ENCODE assay signal across 14 cellular contexts in the genomic region with DNA sequence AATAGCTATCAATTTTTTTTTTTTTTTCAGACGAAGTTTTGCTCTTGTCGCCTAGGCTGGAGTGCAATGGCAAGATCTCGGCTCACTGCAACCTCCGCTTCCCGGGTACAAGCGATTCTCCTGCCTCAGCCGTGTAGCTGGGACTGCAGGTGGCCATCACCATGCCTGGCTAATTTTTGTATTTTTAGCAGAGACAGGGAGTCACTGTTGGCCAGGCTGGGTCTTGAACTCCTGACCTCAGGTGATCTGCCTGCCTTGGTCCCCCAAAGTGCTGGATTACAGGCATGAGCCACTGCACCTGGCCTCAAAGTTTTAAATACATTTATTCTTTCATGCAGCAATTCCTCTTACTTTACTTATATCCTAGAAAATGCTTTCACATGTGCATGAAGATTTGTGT. TPM values are rescaled to one million over a fixed set of nuclear protein-coding genes. Genes with fewer than 3 reads are reported as not detected.
DNase-seq lines count a peak whose midpoint lies in the region; ATAC-seq, FAIRE-seq and TF ChIP-seq lines count a peak whose summit lies in the region.
"Had no signal": no experiment of that assay in that cellular context is flagged by ENCODE, and none has a peak within 500 bp of the region (broad histone marks: within the 10 kb centered on the region; RNA-seq: fewer than 3 reads in every experiment).

No MANE protein-coding gene starts in this region.

- H3K79me2 ChIP-seq in OCI-LY3 (ENCODE audit: low read length): no peaks in the 10 kb centered on the region
- no peaks in the 10 kb centered on the region for H3K79me2 ChIP-seq in endothelial cell of umbilical vein (ENCODE audit: control insufficient read depth, insufficient read depth, low read length)

- no peak for TF ChIP-seq CTCF in OCI-LY3 (IDR thresholded peaks at IDR 0.05; ENCODE audit: low read depth, low read length)
- no peak for TF ChIP-seq CTCF in endothelial cell of umbilical vein (IDR thresholded peaks at IDR 0.05; ENCODE audit: extremely low read depth in 1 of 2, insufficient read depth in 1 of 2, low read depth in 1 of 2, low read length in 2 of 2)

- H2AFZ ChIP-seq in OCI-LY3 (ENCODE audit: low read depth, low read length) (no peak overlapping the region), endothelial cell of umbilical vein (ENCODE audit: low read depth, low read length) (no peak overlapping the region)

- peak; percentile 37 for FAIRE-seq in endothelial cell of umbilical vein (lab: Jason Lieb, UNC)
- FAIRE-seq: endometrium had no signal

- intact Hi-C loops in endothelial cell of umbilical vein (cut with micrococcal nuclease): no loop called here

- no peaks in the 10 kb centered on the region for H3K27me3 ChIP-seq in OCI-LY3 (ENCODE audit: low read depth, low read length)
- no peaks in the 10 kb centered on the region for H3K27me3 ChIP-seq in endothelial cell of umbilical vein (ENCODE audit: control insufficient read depth in 2 of 2, insufficient read depth in 2 of 2, low read length in 2 of 2)
- H3K27me3 ChIP-seq: vagina had no signal

- H3K36me3 ChIP-seq in OCI-LY3 (replicated peaks; ENCODE audit: low read depth, low read length) (no peaks in the 10 kb centered on the region), endothelial cell of umbilical vein (ENCODE audit: control insufficient read depth in 2 of 2, extremely low read depth in 1 of 2, insufficient read depth in 2 of 2, low read length in 2 of 2) (no peaks in the 10 kb centered on the region)
- H3K36me3 ChIP-seq: vagina had no signal

- no peaks in the 10 kb centered on the region for H3K27me3 Mint-ChIP-seq in activated naive CD4-positive, alpha-beta T cell treated with anti-CD3 and anti-CD28 coated beads, Interleukin-2, amount 10 ng/mL, durations not matched to agents 7 days and 5 days
- H3K27me3 Mint-ChIP-seq: brain had no signal

- H3K4me2 ChIP-seq in OCI-LY3 (ENCODE audit: low read length) (peak overlapping the region; percentile 27; the same call in 1 of the 2 replicates), endothelial cell of umbilical vein (ENCODE audit: insufficient read depth, low read length) (no peak overlapping the region)

- H3K9ac ChIP-seq in OCI-LY3 (ENCODE audit: low read length): no peak overlapping the region
- no peak overlapping the region for H3K9ac ChIP-seq in endothelial cell of umbilical vein (replicated peaks; ENCODE audit: extremely low read depth, insufficient read depth, low read length)

- H3K4me3 ChIP-seq in OCI-LY3 (ENCODE audit: low read length) (no peak overlapping the region), endothelial cell of umbilical vein (replicated peaks in 1 of 3; ENCODE audit: insufficient read depth in 1 of 3, low read depth in 1 of 3, low read length in 3 of 3) (no peak overlapping the region)
- H3K4me3 ChIP-seq: skin epidermis, vagina had no signal

- no peak for DNase-seq in activated naive CD4-positive, alpha-beta T cell treated with anti-CD3 and anti-CD28 coated beads, Interleukin-2, amount 10 ng/mL, durations not matched to agents 7 days and 5 days
- DNase-seq in activated naive CD4-positive, alpha-beta T cell (lab: John Stamatoyannopoulos, UW): no peak
- DNase-seq in endothelial cell of umbilical vein (ENCODE audit: low read depth, low spot score) (no peak), DMS53 treated with DMSO at 0.1 percent for 48 hours (lab: John Stamatoyannopoulos, UW; ENCODE audit: unreplicated experiment) (no peak), activated T-cell treated with anti-CD3 and anti-CD28 coated beads for 4 hours (no peak)
- DNase-seq: nucleus accumbens, SW 1271 had no signal

- dilution Hi-C loops in endothelial cell of umbilical vein (cut with MboI; ENCODE audit: extremely low pct_ligation_motif_present, low sequenced_read_pairs): no loop called here

- H3K9me3 ChIP-seq in OCI-LY3 (ENCODE audit: insufficient read depth, low read length) (no peaks in the 10 kb centered on the region), endothelial cell of umbilical vein (replicated peaks; ENCODE audit: control insufficient read depth, insufficient read depth, low read length) (no peaks in the 10 kb centered on the region)
- H3K9me3 ChIP-seq: vagina had no signal

- POLR2A ChIA-PET in endothelial cell of umbilical vein (lab: Charles Lee): no interaction called here

- peaks cover 94% of the 10 kb centered on the region for H3K4me1 Mint-ChIP-seq in activated naive CD4-positive, alpha-beta T cell treated with anti-CD3 and anti-CD28 coated beads, Interleukin-2, amount 10 ng/mL, durations not matched to agents 7 days and 5 days

- H4K20me1 ChIP-seq in OCI-LY3 (ENCODE audit: insufficient read depth, low read length): no peaks in the 10 kb centered on the region
- no peaks in the 10 kb centered on the region for H4K20me1 ChIP-seq in endothelial cell of umbilical vein (replicated peaks; ENCODE audit: control insufficient read depth, extremely low read depth, insufficient read depth, low read length)

- H3K9me1 ChIP-seq in endothelial cell of umbilical vein (replicated peaks; ENCODE audit: control insufficient read depth, extremely low read depth, insufficient read depth, low read length): no peaks in the 10 kb centered on the region

- peaks cover 61% of the 10 kb centered on the region for H3K36me3 Mint-ChIP-seq in activated naive CD4-positive, alpha-beta T cell treated with anti-CD3 and anti-CD28 coated beads, Interleukin-2, amount 10 ng/mL, durations not matched to agents 7 days and 5 days
- H3K36me3 Mint-ChIP-seq: brain had no signal

- H3K4me3 Mint-ChIP-seq in activated naive CD4-positive, alpha-beta T cell treated with anti-CD3 and anti-CD28 coated beads, Interleukin-2, amount 10 ng/mL, durations not matched to agents 7 days and 5 days: peak overlapping the region; percentile 61
- H3K4me3 Mint-ChIP-seq: brain had no signal

- no peaks in the 10 kb centered on the region for H3K9me3 Mint-ChIP-seq in activated naive CD4-positive, alpha-beta T cell treated with anti-CD3 and anti-CD28 coated beads, Interleukin-2, amount 10 ng/mL, durations not matched to agents 7 days and 5 days

- peaks cover 28% of the 10 kb centered on the region for H3K4me1 ChIP-seq in OCI-LY3 (ENCODE audit: low read length)
- H3K4me1 ChIP-seq in endothelial cell of umbilical vein (ENCODE audit: control insufficient read depth, extremely low read depth, insufficient read depth, low read length): no peaks in the 10 kb centered on the region
- H3K4me1 ChIP-seq: vagina had no signal

- CTCF ChIA-PET in activated naive CD4-positive, alpha-beta T cell treated with anti-CD3 and anti-CD28 coated beads, Interleukin-2, amount 10 ng/mL, durations not matched to agents 7 days and 5 days (lab: Charles Lee): interaction anchor here (0.6 to 1.4 kb wide), 4 partner anchors 18 to 179 kb away, joined by 3 to 24 read pairs (median 4); a partner anchor contains a TSS
- CTCF ChIA-PET in endothelial cell of umbilical vein (lab: Charles Lee): interaction anchor here (0.6 to 1.5 kb wide), 3 partner anchors 17 to 79 kb away, joined by 3 to 4 read pairs (median 3); a partner anchor contains a TSS

- H3K27ac Mint-ChIP-seq in activated naive CD4-positive, alpha-beta T cell treated with anti-CD3 and anti-CD28 coated beads, Interleukin-2, amount 10 ng/mL, durations not matched to agents 7 days and 5 days: peak overlapping the region; percentile 98

- H3K27ac ChIP-seq in OCI-LY3 (ENCODE audit: low read length): no peak overlapping the region
- H3K27ac ChIP-seq in endothelial cell of umbilical vein (ENCODE audit: insufficient read depth, low read depth, low read length): no peak overlapping the region
- H3K27ac ChIP-seq: vagina had no signal

- BruUV-seq in endothelial cell of umbilical vein (replicated peaks; lab: Mats Ljungman, UMichigan): no TSS peak

- ATAC-seq in GM19035 (IDR thresholded peaks at IDR 0.05; ENCODE audit: unreplicated experiment): no peak
- no peak for ATAC-seq in GM18502 (IDR thresholded peaks at IDR 0.05; ENCODE audit: poor library complexity, unreplicated experiment)

- TF ChIP-seq POLR2A in endothelial cell of umbilical vein (IDR thresholded peaks at IDR 0.05; ENCODE audit: low read depth, low read length): no peak

TF ChIP-seq in endothelial cell of umbilical vein, 7 proteins besides CTCF, POLR2A, EP300 and RAD21:
- TF ChIP-seq EZH2 (IDR thresholded peaks at IDR 0.05; ENCODE audit: borderline replicate concordance, low read depth, low read length, severe bottlenecking) (no peak), GATA2 (IDR thresholded peaks at IDR 0.05; ENCODE audit: insufficient read depth, insufficient read length, low read depth, low read length) (no peak), POLR2AphosphoS5 (IDR thresholded peaks at IDR 0.05; ENCODE audit: insufficient read depth, low read depth, low read length) (no peak), FOS (IDR thresholded peaks at IDR 0.05; ENCODE audit: borderline replicate concordance, insufficient read depth, low read length) (no peak), MYC (IDR thresholded peaks at IDR 0.05; ENCODE audit: low read depth, low read length) (no peak), JUN (IDR thresholded peaks at IDR 0.05; ENCODE audit: borderline replicate concordance, insufficient read depth, insufficient read length, low read depth) (no peak)
- TF ChIP-seq, protein P1, sequence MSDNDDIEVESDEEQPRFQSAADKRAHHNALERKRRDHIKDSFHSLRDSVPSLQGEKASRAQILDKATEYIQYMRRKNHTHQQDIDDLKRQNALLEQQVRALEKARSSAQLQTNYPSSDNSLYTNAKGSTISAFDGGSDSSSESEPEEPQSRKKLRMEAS (IDR thresholded peaks at IDR 0.05; ENCODE audit: insufficient read depth, insufficient read length): no peak

RNA-seq across cellular contexts. Expression of a gene that starts 17.6 kb away (rescaled TPM):
- total RNA-seq in endothelial cell of umbilical vein: 7.1 and 10.7 TPM in 2 replicates
- 4.8 and 4.9 TPM in 2 replicates for polyA plus RNA-seq in endothelial cell of umbilical vein
- polyA plus RNA-seq in endothelial cell of umbilical vein (2011; cell fraction: cytosol; rRNA removed): 5.0 and 5.2 TPM in 2 replicates
- polyA plus RNA-seq in endothelial cell of umbilical vein (2011; cell fraction: nucleus; rRNA removed): 5.0 and 6.5 TPM in 2 replicates
- polyA plus RNA-seq in endothelial cell of umbilical vein (2012): 9.2 and 9.5 TPM in 2 replicates
- 3.6 and 3.9 TPM in 2 replicates for polyA minus RNA-seq in endothelial cell of umbilical vein
- 19.6 TPM for polyA minus RNA-seq in endothelial cell of umbilical vein (2011; cell fraction: cytosol; rRNA and poly(A)+ RNA removed)
- polyA minus RNA-seq in endothelial cell of umbilical vein (2011; cell fraction: nucleus; rRNA and poly(A)+ RNA removed): 2.6 and 4.1 TPM in 2 replicates

RNA-seq across cellular contexts. Expression of a gene that starts 44.9 kb away (rescaled TPM):
- total RNA-seq in endothelial cell of umbilical vein: 72.5 and 85.1 TPM in 2 replicates
- 95.3 and 108 TPM in 2 replicates for polyA plus RNA-seq in endothelial cell of umbilical vein
- polyA plus RNA-seq in endothelial cell of umbilical vein (2011; cell fraction: cytosol; rRNA removed): 113 and 131 TPM in 2 replicates
- polyA plus RNA-seq in endothelial cell of umbilical vein (2011; cell fraction: nucleus; rRNA removed): 68.5 and 72.1 TPM in 2 replicates
- polyA plus RNA-seq in endothelial cell of umbilical vein (2012): 156 and 181 TPM in 2 replicates
- 57.2 and 66.6 TPM in 2 replicates for polyA minus RNA-seq in endothelial cell of umbilical vein
- 46.9 TPM for polyA minus RNA-seq in endothelial cell of umbilical vein (2011; cell fraction: cytosol; rRNA and poly(A)+ RNA removed)
- 22.7 and 36.4 TPM in 2 replicates for polyA minus RNA-seq in endothelial cell of umbilical vein (2011; cell fraction: nucleus; rRNA and poly(A)+ RNA removed)
